ENCODE assay signal across 9 cellular contexts in the genomic region with DNA sequence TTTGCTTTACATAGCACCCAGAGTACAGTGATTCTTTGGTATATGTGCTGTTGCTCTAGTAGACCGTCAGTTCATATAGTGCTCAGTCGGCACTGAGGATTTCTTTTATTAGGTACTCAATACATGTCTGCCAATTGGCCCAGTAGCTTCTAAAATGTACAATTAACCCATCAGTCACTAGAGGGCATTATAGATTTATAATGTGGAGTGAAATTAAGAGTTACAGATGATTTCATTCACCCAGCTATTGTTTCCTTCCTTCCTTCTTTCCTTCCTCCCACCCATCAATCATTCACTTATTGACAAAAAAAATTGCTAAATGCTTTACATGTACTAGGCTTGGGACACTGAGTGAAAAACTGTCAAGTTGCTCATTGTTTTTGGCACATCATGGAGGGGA.
DNase-seq lines count a peak whose midpoint lies in the region; ATAC-seq and TF ChIP-seq lines count a peak whose summit lies in the region.
"Had no signal": no experiment of that assay in that cellular context is flagged by ENCODE, and none has a peak within 500 bp of the region (broad histone marks: within the 10 kb centered on the region; RNA-seq: fewer than 3 reads in every experiment).

No MANE protein-coding gene starts in this region.

- H3K9me3 ChIP-seq in WERI-Rb-1 (ENCODE audit: severe bottlenecking) = no peaks in the 10 kb centered on the region
- peaks cover 6% of the 10 kb centered on the region for H3K9me3 ChIP-seq in mesenchymal stem cell (ENCODE audit: control insufficient read depth, low read length)
- H3K9me3 ChIP-seq: ovary had no signal

- H2AK5ac ChIP-seq in mesenchymal stem cell (ENCODE audit: low read length, severe bottlenecking) = peak overlapping the region; percentile 62

- no peak overlapping the region for H2BK15ac ChIP-seq in mesenchymal stem cell (ENCODE audit: low read depth, poor library complexity, severe bottlenecking)

- no peak overlapping the region for H2BK5ac ChIP-seq in mesenchymal stem cell (ENCODE audit: low read depth, low read length, poor library complexity, severe bottlenecking)

- no peak overlapping the region for H3K4me3 ChIP-seq in WERI-Rb-1 (ENCODE audit: low read depth, low read length)
- no peak overlapping the region for H3K4me3 ChIP-seq in mesenchymal stem cell (ENCODE audit: insufficient read depth in 1 of 2, low read depth in 1 of 2, low read length in 2 of 2)
- H3K4me3 ChIP-seq: ovary had no signal

- H3K4me2 ChIP-seq in mesenchymal stem cell (ENCODE audit: low read length, poor library complexity, severe bottlenecking) = no peak overlapping the region

- H4K8ac ChIP-seq in mesenchymal stem cell (ENCODE audit: low read length) = no peak overlapping the region

- H3K27ac ChIP-seq in WERI-Rb-1 = no peak overlapping the region
- no peak overlapping the region for H3K27ac ChIP-seq in mesenchymal stem cell (ENCODE audit: low read length, poor library complexity, severe bottlenecking)
- H3K27ac ChIP-seq: ovary had no signal

- WGBS in mesenchymal stem cell = no CpG with 5 or more reads among the region's 2 CpGs

- H2BK120ac ChIP-seq in mesenchymal stem cell (ENCODE audit: low read depth, low read length) = no peak overlapping the region

- in situ Hi-C loops in G401 (cut with HindIII; ENCODE audit: low sequenced_read_pairs) = no loop called here

- H4K91ac ChIP-seq in mesenchymal stem cell (ENCODE audit: low read length) = no peak overlapping the region

- H3K27me3 ChIP-seq in WERI-Rb-1 (ENCODE audit: insufficient read depth, low read depth, severe bottlenecking) = peaks cover 20% of the 10 kb centered on the region
- no peaks in the 10 kb centered on the region for H3K27me3 ChIP-seq in mesenchymal stem cell (ENCODE audit: control insufficient read depth in 1 of 2, insufficient read depth in 1 of 2, low read length in 2 of 2)
- H3K27me3 ChIP-seq: ovary had no signal

- no peaks in the 10 kb centered on the region for H3K79me1 ChIP-seq in mesenchymal stem cell (replicated peaks; ENCODE audit: low read length, poor library complexity, severe bottlenecking)

- no peaks in the 10 kb centered on the region for H3K36me3 ChIP-seq in WERI-Rb-1
- no peaks in the 10 kb centered on the region for H3K36me3 ChIP-seq in mesenchymal stem cell (ENCODE audit: control insufficient read depth in 1 of 2, insufficient read depth in 2 of 2, low read depth in 1 of 2, low read length in 2 of 2)
- H3K36me3 ChIP-seq: ovary had no signal

- H3K14ac ChIP-seq in mesenchymal stem cell (ENCODE audit: low read length in 2 of 2) = no peak overlapping the region

- no peak overlapping the region for H2AFZ ChIP-seq in mesenchymal stem cell (ENCODE audit: low read depth, low read length)

- H3K4ac ChIP-seq in mesenchymal stem cell (ENCODE audit: low read depth in 1 of 2, low read length in 2 of 2) = no peak overlapping the region

- no peak overlapping the region for H2BK12ac ChIP-seq in mesenchymal stem cell (ENCODE audit: low read length in 2 of 2)

- no peak overlapping the region for H3K23ac ChIP-seq in mesenchymal stem cell (ENCODE audit: low read length in 2 of 2)

- DNase-seq in G401 (ENCODE audit: low spot score) = peak; percentile 9
- peak; percentile 49 for DNase-seq in NAMALWA (ENCODE audit: low spot score)
- DNase-seq in WERI-Rb-1 = no peak
- peak; percentile 24 for DNase-seq in mesenchymal stem cell
- no peak for DNase-seq in stimulated activated CD8-positive, alpha-beta memory T cell treated with anti-CD3 and anti-CD28 coated beads, Interleukin-4, amount 100 ng/mL, for 48 hours
- DNase-seq in mucosa of gallbladder (ENCODE audit: low spot score) = no peak
- no peak for DNase-seq in activated gamma-delta T cell treated with Interleukin-2 at 50 U/mL for 16 hours
- DNase-seq: ovary had no signal

- no peak overlapping the region for H3K9ac ChIP-seq in mesenchymal stem cell (ENCODE audit: low read length)

- no peak overlapping the region for H3K18ac ChIP-seq in mesenchymal stem cell (ENCODE audit: low read depth in 1 of 2, low read length in 2 of 2)

- no peak for ATAC-seq in HG02610 (IDR thresholded peaks at IDR 0.05; ENCODE audit: unreplicated experiment)

- 0 out of 2 replicates have a peak, but pooled peaks have one; percentile 8 for TF ChIP-seq CTCF in WERI-Rb-1 (IDR thresholded peaks at IDR 0.05; ENCODE audit: low read depth, low read length)

- peaks cover 8% of the 10 kb centered on the region for H3K4me1 ChIP-seq in mesenchymal stem cell (ENCODE audit: control insufficient read depth, insufficient read depth, low read depth, low read length)

Comparison
In these comparisons a context has a peak if more than half of its experiments do, and no peak if none do; other contexts are left out.
1. DNase-seq: peak in G401 (single experiment), NAMALWA (single experiment) and mesenchymal stem cell (single experiment); none in WERI-Rb-1 (single experiment), stimulated activated CD8-positive, alpha-beta memory T cell treated with anti-CD3 and anti-CD28 coated beads, Interleukin-4, amount 100 ng/mL, for 48 hours (single experiment), mucosa of gallbladder (single experiment) and activated gamma-delta T cell treated with Interleukin-2 at 50 U/mL for 16 hours (single experiment).